Comparison of ENCODE assay signal across 9 cellular contexts in the genomic region with DNA sequence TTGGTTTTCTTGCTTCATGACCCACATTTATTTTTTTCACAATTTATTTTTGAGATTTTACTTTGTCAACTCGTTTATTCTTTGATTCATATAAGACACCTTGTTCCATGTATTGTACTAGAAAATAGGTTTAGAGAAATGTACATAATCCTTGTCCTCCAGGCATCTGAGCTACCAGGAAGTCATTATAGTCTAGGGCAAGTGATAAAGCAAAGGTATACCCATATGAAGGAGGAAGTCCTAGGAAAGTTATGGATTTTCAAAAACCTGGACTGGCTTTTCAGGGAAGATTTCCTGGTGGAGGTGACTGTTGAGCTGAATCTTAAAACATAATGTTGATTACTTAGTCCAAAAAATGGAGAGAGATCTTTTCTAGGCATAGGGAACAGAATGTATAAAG.
"Had no signal": no experiment of that assay in that cellular context is flagged by ENCODE, and none has a peak within 500 bp of the region (broad histone marks: within the 10 kb centered on the region; RNA-seq: fewer than 3 reads in every experiment).

No MANE protein-coding gene starts in this region.

- H3K4me1 Mint-ChIP-seq: GM23338, IgD-negative memory B cell had no signal

- H3K27me3 Mint-ChIP-seq: IgD-negative memory B cell had no signal

- H3K36me3 Mint-ChIP-seq: IgD-negative memory B cell had no signal

- ATAC-seq: GM23338, HepG2 had no signal

- H3K4me3 ChIP-seq: GM23338 had no signal

- FAIRE-seq: H1, H54, HepG2 had no signal

- H3K9me3 Mint-ChIP-seq: H9 had no signal

- H3K27ac Mint-ChIP-seq: GM23338, H9, IgD-negative memory B cell had no signal

- H3K27ac ChIP-seq: HL-60 had no signal

- DNase-seq: H9, HCEC 1CT, KBM-7 had no signal

- H3K4me3 Mint-ChIP-seq: GM23338, H9, IgD-negative memory B cell had no signal
